In genomic region chr1:207822124-207822601, GRCh38 we compare ENCODE assay signal across 7 cellular contexts.
A peak's percentile ranks its signal among the peaks of the same experiment; 100 is the strongest.
DNase-seq lines count a peak whose midpoint lies in the region; ATAC-seq and TF ChIP-seq lines count a peak whose summit lies in the region.

No MANE protein-coding gene starts in this region.

- WGBS in psoas muscle, 3 donors = 32 to 74% (median 36%) methylated on average over 8 of the region's 8 CpGs

- H3K36me3 ChIP-seq in psoas muscle (ENCODE audit: insufficient read depth in 1 of 2, low read depth in 1 of 2) (peaks cover 0 to 33% of the 10 kb centered on the region in 2 donors), MG63 (peaks cover 2% of the 10 kb centered on the region; the same call in 1 of the 2 replicates)

- H3K27ac ChIP-seq in VCaP (peak overlapping the region; percentile 97), psoas muscle (peak overlapping the region; percentile 100)

- H3K27me3 ChIP-seq in psoas muscle (ENCODE audit: insufficient read depth in 3 of 3, low read length in 2 of 3) (no peaks in the 10 kb centered on the region), MG63 (no peaks in the 10 kb centered on the region)

- H3K4me3 ChIP-seq in psoas muscle (peak overlapping the region; percentile 83), MG63 (no peak overlapping the region)

- intact Hi-C loops in psoas muscle (cut with DNase I) = no loop called here

- ATAC-seq in GM18861 (IDR thresholded peaks at IDR 0.05; ENCODE audit: unreplicated experiment) (peak; percentile 24), HG02571 (IDR thresholded peaks at IDR 0.05; ENCODE audit: unreplicated experiment) (peak; percentile 40), psoas muscle (no peak)

- H3K9me3 ChIP-seq in psoas muscle (no peaks in the 10 kb centered on the region), MG63 (no peaks in the 10 kb centered on the region)

- peak in 1 of 2 donors; percentile 49 for DNase-seq in psoas muscle
- no peak for DNase-seq in cortex of kidney (lab: John Stamatoyannopoulos, UW)
- DNase-seq in MG63 = no peak
- DNase-seq in effector CD8-positive, alpha-beta T cell (lab: John Stamatoyannopoulos, UW) = no peak

- TF ChIP-seq CTCF in VCaP (conservative IDR thresholded peaks at IDR 0.05) (no peak), psoas muscle (IDR thresholded peaks at IDR 0.05) (no peak)

- peaks cover 67% of the 10 kb centered on the region for H3K4me1 ChIP-seq in psoas muscle

Comparison
In these comparisons a context has a peak if more than half of its experiments do, and no peak if none do; other contexts are left out.
1. ATAC-seq: peak in GM18861 (single experiment) and HG02571 (single experiment); none in psoas muscle (0 of 4).